ENCODE assay signal across 1 cellular context in genomic region chr1:11681071-11681771, GRCh38.
TF ChIP-seq lines count a peak whose summit lies in the region.

Gene MAD2L2, minus strand, starts transcription at chr1:11681148. Its CDS starts 547 bp downstream, at chr1:11680601.

TF ChIP-seq in K562, 482 proteins besides CTCF, POLR2A, EP300 and RAD21 (continued from another document and continues in another):
- TF ChIP-seq MGA (IDR thresholded peaks at IDR 0.05) (no peak), PCBP1 (IDR thresholded peaks at IDR 0.05; ENCODE audit: low read depth, low read length, poor library complexity, severe bottlenecking) (peak; percentile 93), ZNF143 (CRISPR knock-in tag; IDR thresholded peaks at IDR 0.05) (no peak), MYBL2 (IDR thresholded peaks at IDR 0.05; ENCODE audit: low read depth) (peak; percentile 22; the same call in 1 of the 2 replicates), MYBL2 (CRISPR knock-in tag; IDR thresholded peaks at IDR 0.05; ENCODE audit: borderline replicate concordance) (no peak), GATAD2A (IDR thresholded peaks at IDR 0.05) (peak; percentile 64; the same call in 1 of the 2 replicates), RBM14 (IDR thresholded peaks at IDR 0.05; ENCODE audit: borderline replicate concordance, insufficient read depth, low read depth, low read length) (0 out of 2 replicates have a peak, but pooled peaks have one; percentile 9), SIN3A (IDR thresholded peaks at IDR 0.05; ENCODE audit: borderline replicate concordance in 2 of 2, control insufficient read depth in 1 of 2, low read depth in 2 of 2, low read length in 2 of 2) (peak in 1 of 2 experiments; percentile 72; a peak in 1 of 4 replicates), CREM (IDR thresholded peaks at IDR 0.05; ENCODE audit: low read depth) (peak; percentile 98), TRIM28 (IDR thresholded peaks at IDR 0.05) (no peak), SMARCA5 (IDR thresholded peaks at IDR 0.05) (no peak), TCF7L2 (IDR thresholded peaks at IDR 0.05; ENCODE audit: low read depth, low read length) (peak; percentile 5; the same call in 1 of the 2 replicates), CREB1 (IDR thresholded peaks at IDR 0.05) (peak; percentile 97), CREB1 (CRISPR knock-in tag; IDR thresholded peaks at IDR 0.05) (peak; percentile 96), ELF2 (CRISPR knock-in tag; IDR thresholded peaks at IDR 0.05) (peak; percentile 55; the same call in 1 of the 2 replicates), DEAF1 (CRISPR knock-in tag; IDR thresholded peaks at IDR 0.05) (peak; percentile 40; the same call in 1 of the 2 replicates), NCOR1 (IDR thresholded peaks at IDR 0.05) (peak; percentile 41), ELF1 (tag; IDR thresholded peaks at IDR 0.05) (peak; percentile 75; the same call in 1 of the 2 replicates), U2AF1 (optimal IDR thresholded peaks at IDR 0.05; ENCODE audit: low read depth, low read length) (peak; percentile 68), SRF (CRISPR knock-in tag; IDR thresholded peaks at IDR 0.05) (peak in 1 of 2 experiments; percentile 62; a peak in 1 of 4 replicates), FOXP1 (CRISPR knock-in tag; IDR thresholded peaks at IDR 0.05) (0 out of 2 replicates have a peak, but pooled peaks have one; percentile 27), KLF10 (CRISPR knock-in tag; IDR thresholded peaks at IDR 0.05) (no peak), AFF4 (CRISPR knock-in tag; IDR thresholded peaks at IDR 0.05) (peak; percentile 74), FIP1L1 (IDR thresholded peaks at IDR 0.05; ENCODE audit: low read depth, low read length, poor library complexity, severe bottlenecking) (peak; percentile 45), E2F6 (IDR thresholded peaks at IDR 0.05; ENCODE audit: borderline replicate concordance in 1 of 2, extremely low read depth in 1 of 2, insufficient read depth in 1 of 2, insufficient read length in 1 of 2, low read depth in 1 of 2, low read length in 1 of 2, poor library complexity in 1 of 2, severe bottlenecking in 1 of 2) (peak; percentile 46 to 77), HDAC1 (IDR thresholded peaks at IDR 0.05) (peak; percentile 51 to 54; a peak in 3 of 4 replicates), MTA1 (IDR thresholded peaks at IDR 0.05; ENCODE audit: borderline replicate concordance) (peak; percentile 90), RBM25 (IDR thresholded peaks at IDR 0.05; ENCODE audit: low read depth, low read length, severe bottlenecking) (peak; percentile 73), ATF1 (CRISPR knock-in tag; IDR thresholded peaks at IDR 0.05) (peak; percentile 88), ATF1 (tag; IDR thresholded peaks at IDR 0.05) (peak; percentile 97), RHOXF2B (CRISPR knock-in tag; conservative IDR thresholded peaks at IDR 0.05) (no peak), GMEB1 (CRISPR knock-in tag; IDR thresholded peaks at IDR 0.05) (peak; percentile 73), NONO (IDR thresholded peaks at IDR 0.05; ENCODE audit: low read depth in 2 of 2, low read length in 1 of 2) (peak; percentile 73 to 75; a peak in 3 of 4 replicates), RBFOX2 (IDR thresholded peaks at IDR 0.05; ENCODE audit: low read depth, low read length) (peak; percentile 87), RB1 (IDR thresholded peaks at IDR 0.05; ENCODE audit: low read depth) (peak; percentile 99), ZZZ3 (IDR thresholded peaks at IDR 0.05) (no peak), MAX (CRISPR knock-in tag; IDR thresholded peaks at IDR 0.05) (0 out of 2 replicates have a peak, but pooled peaks have one; percentile 52), ELF4 (CRISPR knock-in tag; IDR thresholded peaks at IDR 0.05) (peak; percentile 42; the same call in 1 of the 2 replicates), ATF7 (IDR thresholded peaks at IDR 0.05) (peak; percentile 53; the same call in 1 of the 2 replicates), ZNF12 (CRISPR knock-in tag; IDR thresholded peaks at IDR 0.05) (0 out of 2 replicates have a peak, but pooled peaks have one; percentile 12), ZNF766 (CRISPR knock-in tag; conservative IDR thresholded peaks at IDR 0.05) (peak; percentile 25; the same call in 1 of the 2 replicates), ZNF449 (CRISPR knock-in tag; IDR thresholded peaks at IDR 0.05) (no peak)
